1 cellular context compared by ENCODE assay signal in genomic region chr11:61910473-61911123, GRCh38.
TF ChIP-seq lines count a peak whose summit lies in the region.

No MANE protein-coding gene starts in this region.

TF ChIP-seq in H1, 55 proteins besides CTCF, POLR2A, EP300 and RAD21:
- TF ChIP-seq MAFK (IDR thresholded peaks at IDR 0.05; ENCODE audit: low read depth, low read length) (no peak), EGR1 (IDR thresholded peaks at IDR 0.05; ENCODE audit: borderline replicate concordance, low read depth, low read length) (no peak), SP2 (IDR thresholded peaks at IDR 0.05; ENCODE audit: low read length) (no peak), SIN3A (conservative IDR thresholded peaks at IDR 0.05 in 1 of 2, IDR thresholded peaks at IDR 0.05 in 1 of 2; ENCODE audit: low read depth in 1 of 2, low read length in 2 of 2) (no peak), CBX5 (IDR thresholded peaks at IDR 0.05; ENCODE audit: low read depth, low read length) (no peak), SIX5 (IDR thresholded peaks at IDR 0.05; ENCODE audit: low read depth, low read length) (no peak), KDM5A (IDR thresholded peaks at IDR 0.05; ENCODE audit: low read length) (no peak), RXRA (IDR thresholded peaks at IDR 0.05; ENCODE audit: insufficient read depth, low read depth, low read length) (no peak), ASH2L (IDR thresholded peaks at IDR 0.05; ENCODE audit: low read length) (no peak), PHF8 (conservative IDR thresholded peaks at IDR 0.05; ENCODE audit: low read depth, low read length) (no peak), RBBP5 (IDR thresholded peaks at IDR 0.05; ENCODE audit: borderline replicate concordance, low read depth, low read length) (no peak)
